In the genomic region with DNA sequence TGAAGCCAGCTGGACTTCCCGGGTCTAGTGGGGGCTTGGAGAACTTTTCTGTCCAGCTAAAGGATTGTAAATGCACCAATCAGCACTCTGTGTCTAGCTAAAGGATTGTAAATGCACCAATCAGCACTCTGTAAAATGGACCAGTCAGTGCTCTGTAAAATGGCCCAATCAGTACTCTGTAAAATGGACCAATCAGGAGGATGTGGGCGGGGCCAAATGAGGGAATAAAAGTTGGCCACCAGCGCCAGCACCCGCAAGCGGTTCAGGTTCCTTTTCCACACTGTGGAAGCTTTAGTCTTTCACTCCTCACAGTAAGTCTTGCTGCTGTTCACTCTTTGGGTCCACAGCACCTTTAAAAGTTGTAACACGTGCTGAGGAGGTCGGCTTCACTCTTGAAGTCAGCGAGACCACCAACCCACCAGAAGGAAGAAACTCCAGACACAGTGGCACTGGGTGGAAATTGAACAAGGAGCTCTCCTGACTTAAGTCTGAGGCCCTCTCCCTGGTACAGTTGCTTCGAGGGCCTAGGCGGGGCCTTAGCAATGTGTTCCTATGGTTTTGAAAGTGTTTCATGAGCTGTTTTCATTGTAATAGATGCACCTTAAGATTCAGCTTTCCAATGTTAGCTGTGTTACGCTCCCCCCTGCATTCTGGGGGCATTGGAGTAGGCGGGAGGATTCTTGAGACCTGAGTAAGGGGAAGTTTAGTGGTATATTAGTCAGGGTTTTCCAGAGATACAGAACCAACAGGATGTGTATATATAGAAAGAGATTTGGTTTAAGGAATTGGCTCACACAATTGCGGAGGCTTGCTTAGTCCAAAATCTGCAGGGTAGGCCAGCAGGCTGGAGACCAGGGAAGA, we compare ENCODE assay signal across 1 cellular context.
A peak's percentile ranks its signal among the peaks of the same experiment; 100 is the strongest.
TF ChIP-seq lines count a peak whose summit lies in the region.

No MANE protein-coding gene starts in this region.

TF ChIP-seq in SK-N-SH, 30 proteins besides CTCF, POLR2A, EP300 and RAD21 (continued from another document):
- TF ChIP-seq, protein P1, sequence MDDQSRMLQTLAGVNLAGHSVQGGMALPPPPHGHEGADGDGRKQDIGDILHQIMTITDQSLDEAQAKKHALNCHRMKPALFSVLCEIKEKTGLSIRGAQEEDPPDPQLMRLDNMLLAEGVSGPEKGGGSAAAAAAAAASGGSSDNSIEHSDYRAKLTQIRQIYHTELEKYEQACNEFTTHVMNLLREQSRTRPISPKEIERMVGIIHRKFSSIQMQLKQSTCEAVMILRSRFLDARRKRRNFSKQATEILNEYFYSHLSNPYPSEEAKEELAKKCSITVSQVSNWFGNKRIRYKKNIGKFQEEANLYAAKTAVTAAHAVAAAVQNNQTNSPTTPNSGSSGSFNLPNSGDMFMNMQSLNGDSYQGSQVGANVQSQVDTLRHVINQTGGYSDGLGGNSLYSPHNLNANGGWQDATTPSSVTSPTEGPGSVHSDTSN (IDR thresholded peaks at IDR 0.05) = peak; percentile 15; the same call in 1 of the 2 replicates
- TF ChIP-seq, protein P2, sequence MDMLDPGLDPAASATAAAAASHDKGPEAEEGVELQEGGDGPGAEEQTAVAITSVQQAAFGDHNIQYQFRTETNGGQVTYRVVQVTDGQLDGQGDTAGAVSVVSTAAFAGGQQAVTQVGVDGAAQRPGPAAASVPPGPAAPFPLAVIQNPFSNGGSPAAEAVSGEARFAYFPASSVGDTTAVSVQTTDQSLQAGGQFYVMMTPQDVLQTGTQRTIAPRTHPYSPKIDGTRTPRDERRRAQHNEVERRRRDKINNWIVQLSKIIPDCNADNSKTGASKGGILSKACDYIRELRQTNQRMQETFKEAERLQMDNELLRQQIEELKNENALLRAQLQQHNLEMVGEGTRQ (IDR thresholded peaks at IDR 0.05; ENCODE audit: borderline replicate concordance, low read depth, low read length) = no peak
- TF ChIP-seq ELF1 (IDR thresholded peaks at IDR 0.05) (no peak), FOSL2 (IDR thresholded peaks at IDR 0.05; ENCODE audit: borderline replicate concordance, low read depth) (peak; percentile 86), RXRA (IDR thresholded peaks at IDR 0.05; ENCODE audit: borderline replicate concordance, low read depth) (peak; percentile 51; the same call in 1 of the 2 replicates), SIN3A (IDR thresholded peaks at IDR 0.05; ENCODE audit: borderline replicate concordance, low read depth, low read length) (no peak), EZH2phosphoT487 (IDR thresholded peaks at IDR 0.05; ENCODE audit: borderline replicate concordance, low read depth) (no peak), NFIC (IDR thresholded peaks at IDR 0.05; ENCODE audit: borderline replicate concordance) (peak; percentile 55), GABPA (IDR thresholded peaks at IDR 0.05; ENCODE audit: low read depth) (no peak), CHD2 (IDR thresholded peaks at IDR 0.05; ENCODE audit: low read length, partially characterized antibody) (no peak), FOXM1 (IDR thresholded peaks at IDR 0.05; ENCODE audit: low read depth) (no peak), GATA2 (CRISPR knock-in tag; IDR thresholded peaks at IDR 0.05) (no peak), YY1 (IDR thresholded peaks at IDR 0.05; ENCODE audit: low read depth) (no peak), NRF1 (IDR thresholded peaks at IDR 0.05; ENCODE audit: low read depth, low read length) (no peak), MXI1 (IDR thresholded peaks at IDR 0.05; ENCODE audit: low read depth, low read length) (no peak), POLR2AphosphoS5 (IDR thresholded peaks at IDR 0.05; ENCODE audit: low read depth, low read length) (peak; percentile 43; the same call in 1 of the 2 replicates), TAF1 (IDR thresholded peaks at IDR 0.05; ENCODE audit: borderline replicate concordance, low read depth, low read length) (no peak), JUND (IDR thresholded peaks at IDR 0.05) (peak; percentile 86), SMC3 (IDR thresholded peaks at IDR 0.05; ENCODE audit: low read depth, low read length) (no peak)
- TF ChIP-seq, protein P3, sequence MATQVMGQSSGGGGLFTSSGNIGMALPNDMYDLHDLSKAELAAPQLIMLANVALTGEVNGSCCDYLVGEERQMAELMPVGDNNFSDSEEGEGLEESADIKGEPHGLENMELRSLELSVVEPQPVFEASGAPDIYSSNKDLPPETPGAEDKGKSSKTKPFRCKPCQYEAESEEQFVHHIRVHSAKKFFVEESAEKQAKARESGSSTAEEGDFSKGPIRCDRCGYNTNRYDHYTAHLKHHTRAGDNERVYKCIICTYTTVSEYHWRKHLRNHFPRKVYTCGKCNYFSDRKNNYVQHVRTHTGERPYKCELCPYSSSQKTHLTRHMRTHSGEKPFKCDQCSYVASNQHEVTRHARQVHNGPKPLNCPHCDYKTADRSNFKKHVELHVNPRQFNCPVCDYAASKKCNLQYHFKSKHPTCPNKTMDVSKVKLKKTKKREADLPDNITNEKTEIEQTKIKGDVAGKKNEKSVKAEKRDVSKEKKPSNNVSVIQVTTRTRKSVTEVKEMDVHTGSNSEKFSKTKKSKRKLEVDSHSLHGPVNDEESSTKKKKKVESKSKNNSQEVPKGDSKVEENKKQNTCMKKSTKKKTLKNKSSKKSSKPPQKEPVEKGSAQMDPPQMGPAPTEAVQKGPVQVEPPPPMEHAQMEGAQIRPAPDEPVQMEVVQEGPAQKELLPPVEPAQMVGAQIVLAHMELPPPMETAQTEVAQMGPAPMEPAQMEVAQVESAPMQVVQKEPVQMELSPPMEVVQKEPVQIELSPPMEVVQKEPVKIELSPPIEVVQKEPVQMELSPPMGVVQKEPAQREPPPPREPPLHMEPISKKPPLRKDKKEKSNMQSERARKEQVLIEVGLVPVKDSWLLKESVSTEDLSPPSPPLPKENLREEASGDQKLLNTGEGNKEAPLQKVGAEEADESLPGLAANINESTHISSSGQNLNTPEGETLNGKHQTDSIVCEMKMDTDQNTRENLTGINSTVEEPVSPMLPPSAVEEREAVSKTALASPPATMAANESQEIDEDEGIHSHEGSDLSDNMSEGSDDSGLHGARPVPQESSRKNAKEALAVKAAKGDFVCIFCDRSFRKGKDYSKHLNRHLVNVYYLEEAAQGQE (IDR thresholded peaks at IDR 0.05; ENCODE audit: low read depth, low read length) = no peak; the same call in 1 of the 2 replicates
- TF ChIP-seq, protein P4, sequence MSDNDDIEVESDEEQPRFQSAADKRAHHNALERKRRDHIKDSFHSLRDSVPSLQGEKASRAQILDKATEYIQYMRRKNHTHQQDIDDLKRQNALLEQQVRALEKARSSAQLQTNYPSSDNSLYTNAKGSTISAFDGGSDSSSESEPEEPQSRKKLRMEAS (IDR thresholded peaks at IDR 0.05; ENCODE audit: low read depth) = peak; percentile 70
- TF ChIP-seq, protein P5, sequence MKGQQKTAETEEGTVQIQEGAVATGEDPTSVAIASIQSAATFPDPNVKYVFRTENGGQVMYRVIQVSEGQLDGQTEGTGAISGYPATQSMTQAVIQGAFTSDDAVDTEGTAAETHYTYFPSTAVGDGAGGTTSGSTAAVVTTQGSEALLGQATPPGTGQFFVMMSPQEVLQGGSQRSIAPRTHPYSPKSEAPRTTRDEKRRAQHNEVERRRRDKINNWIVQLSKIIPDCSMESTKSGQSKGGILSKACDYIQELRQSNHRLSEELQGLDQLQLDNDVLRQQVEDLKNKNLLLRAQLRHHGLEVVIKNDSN (IDR thresholded peaks at IDR 0.05; ENCODE audit: borderline replicate concordance, low read depth) = no peak
- TF ChIP-seq, protein P6, sequence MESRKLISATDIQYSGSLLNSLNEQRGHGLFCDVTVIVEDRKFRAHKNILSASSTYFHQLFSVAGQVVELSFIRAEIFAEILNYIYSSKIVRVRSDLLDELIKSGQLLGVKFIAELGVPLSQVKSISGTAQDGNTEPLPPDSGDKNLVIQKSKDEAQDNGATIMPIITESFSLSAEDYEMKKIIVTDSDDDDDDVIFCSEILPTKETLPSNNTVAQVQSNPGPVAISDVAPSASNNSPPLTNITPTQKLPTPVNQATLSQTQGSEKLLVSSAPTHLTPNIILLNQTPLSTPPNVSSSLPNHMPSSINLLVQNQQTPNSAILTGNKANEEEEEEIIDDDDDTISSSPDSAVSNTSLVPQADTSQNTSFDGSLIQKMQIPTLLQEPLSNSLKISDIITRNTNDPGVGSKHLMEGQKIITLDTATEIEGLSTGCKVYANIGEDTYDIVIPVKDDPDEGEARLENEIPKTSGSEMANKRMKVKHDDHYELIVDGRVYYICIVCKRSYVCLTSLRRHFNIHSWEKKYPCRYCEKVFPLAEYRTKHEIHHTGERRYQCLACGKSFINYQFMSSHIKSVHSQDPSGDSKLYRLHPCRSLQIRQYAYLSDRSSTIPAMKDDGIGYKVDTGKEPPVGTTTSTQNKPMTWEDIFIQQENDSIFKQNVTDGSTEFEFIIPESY (IDR thresholded peaks at IDR 0.05; ENCODE audit: borderline replicate concordance, low read depth) = 0 out of 2 replicates have a peak, but pooled peaks have one; percentile 30
TF ChIP-seq in SK-N-SH: peak in this region for 11.
